Comparison of ENCODE assay signal across 12 cellular contexts in genomic region chr5:6484446-6484845, GRCh38. TPM values are rescaled to one million over a fixed set of nuclear protein-coding genes. Genes with fewer than 3 reads are reported as not detected.
"Had no signal": no experiment of that assay in that cellular context is flagged by ENCODE, and none has a peak within 500 bp of the region (broad histone marks: within the 10 kb centered on the region; RNA-seq: fewer than 3 reads in every experiment).

No MANE protein-coding gene starts in this region.

- H3K9me3 Mint-ChIP-seq: activated CD4-positive, alpha-beta memory T cell treated with anti-CD3 and anti-CD28 coated beads, Interleukin-2, amount 10 ng/mL, durations not matched to agents 7 days and 5 days; activated naive CD4-positive, alpha-beta T cell treated with anti-CD3 and anti-CD28 coated beads for 36 hours; activated T-helper 17 cell treated with anti-CD3 and anti-CD28 coated beads, Interleukin-2, amount 50 U/mL, for 72 hours; naive thymus-derived CD8-positive, alpha-beta T cell had no signal

- H3K36me3 Mint-ChIP-seq: naive thymus-derived CD8-positive, alpha-beta T cell had no signal

- DNase-seq: activated CD4-positive, alpha-beta memory T cell treated with anti-CD3 and anti-CD28 coated beads, Interleukin-2, amount 10 ng/mL, durations not matched to agents 7 days and 5 days; activated CD8-positive, alpha-beta memory T cell treated with anti-CD3 and anti-CD28 coated beads, Interleukin-2, amount 50 U/mL, for 4 hours; glutamatergic neuron; lower lobe of right lung; midbrain; naive thymus-derived CD8-positive, alpha-beta T cell; stimulated activated naive CD4-positive, alpha-beta T cell had no signal

- H3K4me3 Mint-ChIP-seq: activated CD4-positive, alpha-beta memory T cell treated with anti-CD3 and anti-CD28 coated beads, Interleukin-2, amount 10 ng/mL, durations not matched to agents 7 days and 5 days; activated naive CD4-positive, alpha-beta T cell treated with anti-CD3 and anti-CD28 coated beads for 36 hours; activated T-helper 17 cell treated with anti-CD3 and anti-CD28 coated beads, Interleukin-2, amount 50 U/mL, for 72 hours had no signal

- H3K27ac Mint-ChIP-seq: activated CD4-positive, alpha-beta memory T cell treated with anti-CD3 and anti-CD28 coated beads, Interleukin-2, amount 10 ng/mL, durations not matched to agents 7 days and 5 days; activated naive CD4-positive, alpha-beta T cell treated with anti-CD3 and anti-CD28 coated beads for 36 hours; activated T-helper 17 cell treated with anti-CD3 and anti-CD28 coated beads, Interleukin-2, amount 50 U/mL, for 72 hours had no signal

- ATAC-seq: right lobe of liver had no signal

- H3K4me1 Mint-ChIP-seq: activated T-helper 17 cell treated with anti-CD3 and anti-CD28 coated beads, Interleukin-2, amount 50 U/mL, for 72 hours had no signal

RNA-seq across cellular contexts. Expression of gene UBE2QL1, which starts 35.8 kb away (rescaled TPM):
- total RNA-seq: activated naive CD4-positive, alpha-beta T cell treated with anti-CD3 and anti-CD28 coated beads for 36 hours; activated T-helper 17 cell treated with anti-CD3 and anti-CD28 coated beads, Interleukin-2, amount 50 U/mL, for 72 hours; esophagus mucosa; fibroblast of villous mesenchyme; lower lobe of right lung; naive thymus-derived CD8-positive, alpha-beta T cell had no signal
